1 cellular context compared by ENCODE assay signal in the genomic region with DNA sequence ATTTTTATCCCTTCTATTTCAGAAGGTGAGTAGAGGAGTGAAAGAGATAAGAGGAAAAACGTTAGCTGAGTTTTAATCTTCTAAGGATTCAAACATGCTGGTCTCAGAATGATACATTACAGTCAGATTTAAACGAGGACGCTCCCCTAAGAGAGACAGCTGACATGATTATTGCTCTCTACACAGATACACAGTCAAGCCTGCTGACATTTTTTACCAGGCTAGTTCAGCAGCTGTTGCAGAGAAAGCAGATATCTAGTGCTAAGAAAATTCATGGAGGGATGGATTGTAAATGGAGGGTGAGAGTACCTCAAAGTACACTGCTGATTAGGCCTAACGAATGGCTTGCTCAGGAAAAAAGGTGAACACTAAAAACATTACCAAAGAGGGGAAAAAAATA.
TF ChIP-seq lines count a peak whose summit lies in the region.

No MANE protein-coding gene starts in this region.

TF ChIP-seq in WTC11, 78 proteins besides CTCF, POLR2A, EP300 and RAD21 (continued from another document):
- TF ChIP-seq TCF7 (CRISPR knock-in tag; IDR thresholded peaks at IDR 0.05; ENCODE audit: low read depth): no peak
- TF ChIP-seq SP1 (CRISPR knock-in tag; conservative IDR thresholded peaks at IDR 0.05): no peak
- no peak for TF ChIP-seq OVOL2 (CRISPR knock-in tag; IDR thresholded peaks at IDR 0.05; ENCODE audit: borderline replicate concordance)
- no peak for TF ChIP-seq SMAD4 (CRISPR knock-in tag; IDR thresholded peaks at IDR 0.05)
- TF ChIP-seq, protein P1, sequence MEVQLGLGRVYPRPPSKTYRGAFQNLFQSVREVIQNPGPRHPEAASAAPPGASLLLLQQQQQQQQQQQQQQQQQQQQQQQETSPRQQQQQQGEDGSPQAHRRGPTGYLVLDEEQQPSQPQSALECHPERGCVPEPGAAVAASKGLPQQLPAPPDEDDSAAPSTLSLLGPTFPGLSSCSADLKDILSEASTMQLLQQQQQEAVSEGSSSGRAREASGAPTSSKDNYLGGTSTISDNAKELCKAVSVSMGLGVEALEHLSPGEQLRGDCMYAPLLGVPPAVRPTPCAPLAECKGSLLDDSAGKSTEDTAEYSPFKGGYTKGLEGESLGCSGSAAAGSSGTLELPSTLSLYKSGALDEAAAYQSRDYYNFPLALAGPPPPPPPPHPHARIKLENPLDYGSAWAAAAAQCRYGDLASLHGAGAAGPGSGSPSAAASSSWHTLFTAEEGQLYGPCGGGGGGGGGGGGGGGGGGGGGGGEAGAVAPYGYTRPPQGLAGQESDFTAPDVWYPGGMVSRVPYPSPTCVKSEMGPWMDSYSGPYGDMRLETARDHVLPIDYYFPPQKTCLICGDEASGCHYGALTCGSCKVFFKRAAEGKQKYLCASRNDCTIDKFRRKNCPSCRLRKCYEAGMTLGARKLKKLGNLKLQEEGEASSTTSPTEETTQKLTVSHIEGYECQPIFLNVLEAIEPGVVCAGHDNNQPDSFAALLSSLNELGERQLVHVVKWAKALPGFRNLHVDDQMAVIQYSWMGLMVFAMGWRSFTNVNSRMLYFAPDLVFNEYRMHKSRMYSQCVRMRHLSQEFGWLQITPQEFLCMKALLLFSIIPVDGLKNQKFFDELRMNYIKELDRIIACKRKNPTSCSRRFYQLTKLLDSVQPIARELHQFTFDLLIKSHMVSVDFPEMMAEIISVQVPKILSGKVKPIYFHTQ (CRISPR knock-in tag; IDR thresholded peaks at IDR 0.05): no peak
- TF ChIP-seq PRRX2 (CRISPR knock-in tag; IDR thresholded peaks at IDR 0.05): no peak
- TF ChIP-seq, protein P2, sequence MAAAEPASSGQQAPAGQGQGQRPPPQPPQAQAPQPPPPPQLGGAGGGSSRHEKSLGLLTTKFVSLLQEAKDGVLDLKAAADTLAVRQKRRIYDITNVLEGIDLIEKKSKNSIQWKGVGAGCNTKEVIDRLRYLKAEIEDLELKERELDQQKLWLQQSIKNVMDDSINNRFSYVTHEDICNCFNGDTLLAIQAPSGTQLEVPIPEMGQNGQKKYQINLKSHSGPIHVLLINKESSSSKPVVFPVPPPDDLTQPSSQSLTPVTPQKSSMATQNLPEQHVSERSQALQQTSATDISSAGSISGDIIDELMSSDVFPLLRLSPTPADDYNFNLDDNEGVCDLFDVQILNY (CRISPR knock-in tag; IDR thresholded peaks at IDR 0.05): no peak
- TF ChIP-seq, protein P3, sequence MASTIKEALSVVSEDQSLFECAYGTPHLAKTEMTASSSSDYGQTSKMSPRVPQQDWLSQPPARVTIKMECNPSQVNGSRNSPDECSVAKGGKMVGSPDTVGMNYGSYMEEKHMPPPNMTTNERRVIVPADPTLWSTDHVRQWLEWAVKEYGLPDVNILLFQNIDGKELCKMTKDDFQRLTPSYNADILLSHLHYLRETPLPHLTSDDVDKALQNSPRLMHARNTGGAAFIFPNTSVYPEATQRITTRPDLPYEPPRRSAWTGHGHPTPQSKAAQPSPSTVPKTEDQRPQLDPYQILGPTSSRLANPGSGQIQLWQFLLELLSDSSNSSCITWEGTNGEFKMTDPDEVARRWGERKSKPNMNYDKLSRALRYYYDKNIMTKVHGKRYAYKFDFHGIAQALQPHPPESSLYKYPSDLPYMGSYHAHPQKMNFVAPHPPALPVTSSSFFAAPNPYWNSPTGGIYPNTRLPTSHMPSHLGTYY (CRISPR knock-in tag; IDR thresholded peaks at IDR 0.05): no peak
- TF ChIP-seq, protein P4, sequence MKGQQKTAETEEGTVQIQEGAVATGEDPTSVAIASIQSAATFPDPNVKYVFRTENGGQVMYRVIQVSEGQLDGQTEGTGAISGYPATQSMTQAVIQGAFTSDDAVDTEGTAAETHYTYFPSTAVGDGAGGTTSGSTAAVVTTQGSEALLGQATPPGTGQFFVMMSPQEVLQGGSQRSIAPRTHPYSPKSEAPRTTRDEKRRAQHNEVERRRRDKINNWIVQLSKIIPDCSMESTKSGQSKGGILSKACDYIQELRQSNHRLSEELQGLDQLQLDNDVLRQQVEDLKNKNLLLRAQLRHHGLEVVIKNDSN (CRISPR knock-in tag; IDR thresholded peaks at IDR 0.05): no peak
- no peak for TF ChIP-seq MYBL2 (CRISPR knock-in tag; IDR thresholded peaks at IDR 0.05)
- no peak for TF ChIP-seq NFE2L1 (CRISPR knock-in tag; IDR thresholded peaks at IDR 0.05)
- no peak for TF ChIP-seq ZNF232 (CRISPR knock-in tag; IDR thresholded peaks at IDR 0.05)
